ENCODE assay signal across 23 cellular contexts in the genomic region with DNA sequence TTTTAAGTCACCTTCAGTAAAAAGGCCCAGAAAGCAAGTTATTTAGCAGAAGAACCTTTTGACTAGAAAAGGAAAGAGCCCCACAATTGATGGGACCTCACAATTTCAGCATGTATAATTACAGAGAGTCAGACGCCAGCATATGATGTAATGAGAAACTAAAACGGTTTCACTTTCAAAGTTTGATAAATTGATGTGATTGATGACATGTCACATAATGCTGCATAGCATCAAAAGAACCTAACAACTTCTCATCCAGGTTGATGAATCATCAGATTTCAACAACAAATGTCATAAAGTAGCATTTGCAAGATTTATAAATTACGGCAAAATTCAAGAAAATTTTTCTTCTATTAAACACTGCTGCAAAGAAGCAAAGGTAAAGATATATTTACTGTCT. TPM values are rescaled to one million over a fixed set of nuclear protein-coding genes. Genes with fewer than 3 reads are reported as not detected.
DNase-seq lines count a peak whose midpoint lies in the region; ATAC-seq and TF ChIP-seq lines count a peak whose summit lies in the region.
"Had no signal": no experiment of that assay in that cellular context is flagged by ENCODE, and none has a peak within 500 bp of the region (broad histone marks: within the 10 kb centered on the region; RNA-seq: fewer than 3 reads in every experiment).

No MANE protein-coding gene starts in this region.

- peaks cover 23% of the 10 kb centered on the region for H3K4me1 Mint-ChIP-seq in neural crest cell

- H3K27ac Mint-ChIP-seq in neural crest cell (ENCODE audit: unreplicated experiment), result no peak overlapping the region
- H3K27ac Mint-ChIP-seq: CD4-positive, alpha-beta T cell had no signal

- TF ChIP-seq CTCF in GM13976 (IDR thresholded peaks at IDR 0.05; ENCODE audit: borderline replicate concordance, control extremely low read depth, extremely low read depth, insufficient read depth, missing control alignments), result no peak
- TF ChIP-seq CTCF in neural crest cell (conservative IDR thresholded peaks at IDR 0.05), result no peak

- H3K27me3 Mint-ChIP-seq in neural crest cell (ENCODE audit: low read depth), result peaks cover 25% of the 10 kb centered on the region
- H3K27me3 Mint-ChIP-seq: CD4-positive, alpha-beta T cell had no signal

- H3K36me3 Mint-ChIP-seq in neural crest cell (ENCODE audit: low read depth), result no peaks in the 10 kb centered on the region
- H3K36me3 Mint-ChIP-seq: T-cell had no signal

- in situ Hi-C loops in GM13976 (cut with MboI; ENCODE audit: low sequenced_read_pairs, unreplicated experiment), result no loop called here

- POLR2A ChIA-PET in HEK293T (lab: Yijun Ruan, JAX), result no interaction called here

- DNase-seq in GM13976 (ENCODE audit: low spot score) (peak; percentile 8), HEK293T (ENCODE audit: extremely low spot score) (no peak), amniotic epithelial cell (ENCODE audit: low read depth) (peak; percentile 13), neural crest cell (ENCODE audit: low read depth, low spot score) (no peak)
- DNase-seq in activated CD4-positive, alpha-beta T cell treated with anti-CD3 and anti-CD28 coated beads, Interleukin-2, amount 50 U/mL, for 1 hour, result no peak
- DNase-seq: CD4-positive, alpha-beta T cell; COR-L47; DMS79; H9; IMR-90; NCI-H1092; NCI-H1436; NCI-H187 treated with DMSO at 0.1 percent for 48 hours; NCI-H2107; NCI-H510A; NCI-H748 treated with DMSO at 0.1 percent for 48 hours; SJCRH30; T-cell had no signal

- ATAC-seq in HG03469 (IDR thresholded peaks at IDR 0.05; ENCODE audit: unreplicated experiment) (no peak), HG02852 (IDR thresholded peaks at IDR 0.05; ENCODE audit: unreplicated experiment) (no peak)
- ATAC-seq: T-cell had no signal

- CTCF ChIA-PET in HEK293T (lab: Yijun Ruan, JAX), result no interaction called here

- H3K4me3 Mint-ChIP-seq in neural crest cell, result peak overlapping the region; percentile 1
- H3K4me3 Mint-ChIP-seq: CD4-positive, alpha-beta T cell; H9; T-cell had no signal

- H3K9me3 Mint-ChIP-seq in neural crest cell, result no peaks in the 10 kb centered on the region
- H3K9me3 Mint-ChIP-seq: CD4-positive, alpha-beta T cell; T-cell had no signal

TF ChIP-seq in HEK293T, 16 proteins besides CTCF, POLR2A, EP300 and RAD21:
- peak; percentile 59 for TF ChIP-seq PKNOX1 (IDR thresholded peaks at IDR 0.05)
- TF ChIP-seq CTBP1 (IDR thresholded peaks at IDR 0.05; ENCODE audit: borderline replicate concordance), result no peak
- TF ChIP-seq NFRKB (IDR thresholded peaks at IDR 0.05), result no peak

RNA-seq across cellular contexts. Expression of gene GAR1, which starts 3.9 kb away (rescaled TPM):
- total RNA-seq in neural crest cell, result 25.0 and 28.3 TPM in 2 replicates

RNA-seq across cellular contexts. Expression of gene CFI, which starts 9.9 kb away (rescaled TPM):
- total RNA-seq in neural crest cell, result not detected in 2 replicates
- total RNA-seq: CD4-positive, alpha-beta T cell; H9; OCI-LY7 had no signal

RNA-seq across cellular contexts. Expression of gene RRH, which starts 16.1 kb away (rescaled TPM):
- total RNA-seq in neural crest cell, result 0.16 TPM in 1 of 2 replicates, not detected in the other
- total RNA-seq: CD4-positive, alpha-beta T cell; H9; HT1080; IMR-90; M059J; SJCRH30 had no signal

RNA-seq across cellular contexts. Expression of gene LRIT3, which starts 36.2 kb away (rescaled TPM):
- 0.14 and 0.19 TPM in 2 replicates for total RNA-seq in neural crest cell
- total RNA-seq: HT1080, IMR-90, M059J had no signal

Comparison
In these comparisons a context has a peak if more than half of its experiments do, and no peak if none do; other contexts are left out.
1. DNase-seq: peak in GM13976 (single experiment) and amniotic epithelial cell (single experiment); none in HEK293T (single experiment), neural crest cell (single experiment) and activated CD4-positive, alpha-beta T cell treated with anti-CD3 and anti-CD28 coated beads, Interleukin-2, amount 50 U/mL, for 1 hour (single experiment).